In the genomic region with DNA sequence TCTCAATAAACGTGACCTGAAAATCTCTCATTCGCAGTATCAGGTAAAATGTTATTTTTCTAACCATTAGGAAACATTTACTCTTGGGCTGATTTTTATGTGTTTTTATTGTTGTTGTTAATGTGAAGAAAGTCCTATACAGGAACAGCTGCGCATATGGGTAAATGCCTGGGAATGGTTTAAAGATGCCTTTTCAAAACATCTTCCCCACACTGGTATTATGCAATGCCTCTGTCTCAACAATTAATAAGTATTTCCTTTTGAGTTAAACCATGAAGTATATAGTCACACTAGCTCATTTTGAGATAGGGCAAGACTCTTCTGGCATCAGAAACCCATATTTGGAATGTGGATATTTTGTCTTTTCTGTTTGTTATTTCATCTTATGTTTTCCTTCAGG, we compare ENCODE assay signal across 35 cellular contexts.
"Had no signal": no experiment of that assay in that cellular context is flagged by ENCODE, and none has a peak within 500 bp of the region (broad histone marks: within the 10 kb centered on the region; RNA-seq: fewer than 3 reads in every experiment).

No MANE protein-coding gene starts in this region.

- DNase-seq: activated CD4-positive, alpha-beta memory T cell treated with anti-CD3 and anti-CD28 coated beads, Interleukin-2, amount 10 ng/mL, durations not matched to agents 7 days and 5 days; activated CD4-positive, alpha-beta T cell treated with anti-CD3 and anti-CD28 coated beads for 1 hour; activated CD4-positive, alpha-beta T cell treated with anti-CD3 and anti-CD28 coated beads for 48 hours; activated CD4-positive, CD25-positive, alpha-beta regulatory T cell; activated CD8-positive, alpha-beta memory T cell treated with anti-CD3 and anti-CD28 coated beads for 24 hours; activated CD8-positive, alpha-beta memory T cell treated with anti-CD3 and anti-CD28 coated beads, Interleukin-2, amount 10 ng/mL, durations not matched to agents 7 days and 5 days; activated CD8-positive, alpha-beta memory T cell treated with anti-CD3 and anti-CD28 coated beads, Interleukin-2, amount 50 U/mL, for 48 hours; activated effector memory CD4-positive, alpha-beta T cell treated with Interleukin-2 at 50 U/mL for 16 hours; activated naive CD4-positive, alpha-beta T cell treated with anti-CD3 and anti-CD28 coated beads, Interleukin-2, amount 10 ng/mL, durations not matched to agents 7 days and 5 days; activated naive CD8-positive, alpha-beta T cell treated with anti-CD3 and anti-CD28 coated beads, Interleukin-2, amount 50 U/mL, for 24 hours; activated T-cell treated with anti-CD3 and anti-CD28 coated beads, Interleukin-2, amount 50 U/mL, for 48 hours; amniotic stem cell; aorta; brain microvascular endothelial cell; central memory CD4-positive, alpha-beta T cell; MV-4-11; NCI-H1092 treated with DMSO at 0.1 percent for 48 hours; NCI-H1417; NCI-H146; NCI-H187; NCI-H2029 treated with DMSO at 0.1 percent for 48 hours; NCI-H2107; NCI-H2171; NCI-H510A; NCI-H526; NCI-H748 treated with DMSO at 0.1 percent for 48 hours; NK-92 treated with Interleukin-12 subunit alpha and Interleukin-12 subunit beta, amount 100 ng/mL, for 24 hours; OCI-M1; Right ventricle myocardium superior; SW 1271; T-helper 1 cell; T-helper 2 cell; T-helper 9 cell; WERI-Rb-1 had no signal

- ATAC-seq: activated CD8-positive, alpha-beta memory T cell treated with anti-CD3 and anti-CD28 coated beads, Interleukin-2, amount 10 ng/mL, durations not matched to agents 7 days and 5 days; activated naive CD8-positive, alpha-beta T cell treated with anti-CD3 and anti-CD28 coated beads, Interleukin-2, amount 50 U/mL, for 24 hours; K562 had no signal
